9 cellular contexts compared by ENCODE assay signal in genomic region chr12:49674318-49674985, GRCh38. TPM values are rescaled to one million over a fixed set of nuclear protein-coding genes. Genes with fewer than 3 reads are reported as not detected.
DNase-seq lines count a peak whose midpoint lies in the region; ATAC-seq and TF ChIP-seq lines count a peak whose summit lies in the region.
"Had no signal": no experiment of that assay in that cellular context is flagged by ENCODE, and none has a peak within 500 bp of the region (broad histone marks: within the 10 kb centered on the region; RNA-seq: fewer than 3 reads in every experiment).

No MANE protein-coding gene starts in this region.

- in situ Hi-C loops in astrocyte of the spinal cord (cut with HindIII; ENCODE audit: low sequenced_read_pairs), result no loop called here

- H3K9me3 Mint-ChIP-seq in IgD-negative memory B cell (no peaks in the 10 kb centered on the region), immature natural killer cell (no peaks in the 10 kb centered on the region)

- peaks cover 58 to 75% (median 61%) of the 10 kb centered on the region in 3 donors for H3K4me1 Mint-ChIP-seq in IgD-negative memory B cell
- H3K4me1 Mint-ChIP-seq in immature natural killer cell, result peaks cover 72 to 81% of the 10 kb centered on the region in 2 donors

- H3K4me3 ChIP-seq in astrocyte of the spinal cord (ENCODE audit: low read depth, low read length), result no peak overlapping the region

- no peak for TF ChIP-seq CTCF in astrocyte of the spinal cord (IDR thresholded peaks at IDR 0.05; ENCODE audit: low read depth, low read length)

- H3K27ac Mint-ChIP-seq in IgD-negative memory B cell (peak overlapping the region; percentile 62 to 88 (median 69)), immature natural killer cell (peak overlapping the region; percentile 89 to 98 (median 93))

- DNase-seq in astrocyte of the spinal cord (ENCODE audit: low read depth, low spot score) (peak; percentile 45), immature natural killer cell (no peak), NCI-H2227 (lab: John Stamatoyannopoulos, UW; ENCODE audit: unreplicated experiment) (no peak), HK-2 (ENCODE audit: unreplicated experiment) (no peak), HT-29 (ENCODE audit: low spot score) (no peak)
- peak; percentile 23 for DNase-seq in stimulated activated naive CD8-positive, alpha-beta T cell treated with anti-CD3 and anti-CD28 coated beads, Interleukin-15, Interleukin-2, amounts not matched to agents 100 U/mL and 50 U/mL, for 24 hours
- DNase-seq: NK-92 treated with Interleukin-12 subunit alpha and Interleukin-12 subunit beta, amount 100 ng/mL, for 24 hours had no signal

- H3K27me3 Mint-ChIP-seq in IgD-negative memory B cell (no peaks in the 10 kb centered on the region), immature natural killer cell (ENCODE audit: low read depth in 3 of 3) (peaks cover 0 to 6% (median 2%) of the 10 kb centered on the region in 3 donors)

- H3K36me3 Mint-ChIP-seq in IgD-negative memory B cell (no peaks in the 10 kb centered on the region), immature natural killer cell (peaks cover 0 to 3% (median 0%) of the 10 kb centered on the region in 3 donors)

- H3K4me3 Mint-ChIP-seq in IgD-negative memory B cell (peak overlapping the region in 1 of 4 donors; percentile 25), immature natural killer cell (peak overlapping the region; percentile 16 to 65 (median 55))

- ATAC-seq in stimulated activated naive CD8-positive, alpha-beta T cell treated with anti-CD3 and anti-CD28 coated beads, Interleukin-15, Interleukin-2, amounts not matched to agents 100 U/mL and 50 U/mL, for 24 hours, result peak; percentile 30
- no peak for ATAC-seq in HG03342 (IDR thresholded peaks at IDR 0.05; ENCODE audit: unreplicated experiment)

RNA-seq across cellular contexts. Expression of gene FMNL3, which starts 32.8 kb away (rescaled TPM):
- polyA plus RNA-seq in IgD-negative memory B cell (5.6 TPM), immature natural killer cell (10 to 100 TPM; 11.0 to 22.7 (median 12.6) TPM)
- total RNA-seq in HT-29 (2014; rRNA removed; shearing (Covaris generic)), result 0.89 and 1.0 TPM in 2 replicates

RNA-seq across cellular contexts. Expression of gene PRPF40B, which starts 51.1 kb away (rescaled TPM):
- 5.7 TPM for polyA plus RNA-seq in IgD-negative memory B cell
- polyA plus RNA-seq in immature natural killer cell, result 1 to 10 TPM; 2.4 to 3.2 (median 2.8) TPM
- 6.4 and 12.3 TPM in 2 replicates for total RNA-seq in HT-29 (2014; rRNA removed; shearing (Covaris generic))

Comparison
In these comparisons a context has a peak if more than half of its experiments do, and no peak if none do; other contexts are left out.
1. DNase-seq: peak in astrocyte of the spinal cord (single experiment) and stimulated activated naive CD8-positive, alpha-beta T cell treated with anti-CD3 and anti-CD28 coated beads, Interleukin-15, Interleukin-2, amounts not matched to agents 100 U/mL and 50 U/mL, for 24 hours (single experiment); none in immature natural killer cell (0 of 3), NCI-H2227 (single experiment), HK-2 (single experiment) and HT-29 (single experiment).